Comparison of ENCODE assay signal across 16 cellular contexts in genomic region chr1:233368106-233368783, GRCh38. TPM values are rescaled to one million over a fixed set of nuclear protein-coding genes. Genes with fewer than 3 reads are reported as not detected.
A peak's percentile ranks its signal among the peaks of the same experiment; 100 is the strongest.
DNase-seq lines count a peak whose midpoint lies in the region; ATAC-seq, FAIRE-seq and TF ChIP-seq lines count a peak whose summit lies in the region.
"Had no signal": no experiment of that assay in that cellular context is flagged by ENCODE, and none has a peak within 500 bp of the region (broad histone marks: within the 10 kb centered on the region; RNA-seq: fewer than 3 reads in every experiment).

No MANE protein-coding gene starts in this region.

- H2AK5ac ChIP-seq in mesenchymal stem cell (ENCODE audit: low read length, severe bottlenecking) = peak overlapping the region; percentile 90

- H3K9me2 ChIP-seq in HCT116 (ENCODE audit: insufficient read depth) = no peaks in the 10 kb centered on the region

- POLR2A ChIA-PET in HCT116 (lab: Charles Lee) (no interaction called here), K562 (lab: Yijun Ruan, JAX) (interaction anchor here (0.9 to 1.7 kb wide), 2 partner anchors 17 to 19 kb away, joined by 3 read pairs; no protein-coding TSS in a partner anchor)

- no peak overlapping the region for H3K4me3 ChIP-seq in ACC112 (ENCODE audit: low read depth, low read length)
- peak overlapping the region in 1 of 2 experiments; percentile 7; a peak in 1 of 4 replicates for H3K4me3 ChIP-seq in HCT116 (replicated peaks in 1 of 2; ENCODE audit: low read depth in 1 of 2, low read length in 2 of 2)
- no peak overlapping the region for H3K4me3 ChIP-seq in K562
- H3K4me3 ChIP-seq in mesenchymal stem cell (ENCODE audit: insufficient read depth in 1 of 2, low read depth in 1 of 2, low read length in 2 of 2) = no peak overlapping the region
- H3K4me3 ChIP-seq: HAP-1, lung, smooth muscle cell had no signal

- CTCF ChIA-PET in HCT116 (lab: Charles Lee) (no interaction called here), K562 (lab: Yijun Ruan, JAX; ENCODE audit: low intra/inter-chr PET ratio) (no interaction called here)

- H2BK5ac ChIP-seq in mesenchymal stem cell (ENCODE audit: low read depth, low read length, poor library complexity, severe bottlenecking) = no peak overlapping the region

- TF ChIP-seq POLR2A in HCT116 (IDR thresholded peaks at IDR 0.05; ENCODE audit: borderline replicate concordance, extremely low read depth, insufficient read depth, insufficient read length) (no peak), K562 (conservative IDR thresholded peaks at IDR 0.05) (no peak)

- H4K20me1 ChIP-seq in HCT116 (ENCODE audit: insufficient read depth) (peaks cover 7% of the 10 kb centered on the region; the same call in 1 of the 2 replicates), K562 (replicated peaks; ENCODE audit: control insufficient read depth, insufficient read depth, low read length) (no peaks in the 10 kb centered on the region)

- H3K14ac ChIP-seq in mesenchymal stem cell (ENCODE audit: low read length in 2 of 2) = no peak overlapping the region

- H3K4me1 ChIP-seq in ACC112 (ENCODE audit: control insufficient read depth, insufficient read depth, low read length, unreplicated experiment) (peaks cover 5% of the 10 kb centered on the region), HCT116 (ENCODE audit: control insufficient read depth in 1 of 2, insufficient read depth in 2 of 2, low read length in 2 of 2) (peaks cover 25 to 37% of the 10 kb centered on the region in 2 experiments), K562 (replicated peaks in 1 of 2; ENCODE audit: control insufficient read depth in 2 of 2, insufficient read depth in 2 of 2, low read length in 2 of 2) (no peaks in the 10 kb centered on the region), mesenchymal stem cell (ENCODE audit: control insufficient read depth, insufficient read depth, low read depth, low read length) (peaks cover 9% of the 10 kb centered on the region)

- no peaks in the 10 kb centered on the region for H3K9me1 ChIP-seq in K562 (ENCODE audit: control insufficient read depth, insufficient read depth, low read length)

- no peak overlapping the region for H2BK15ac ChIP-seq in mesenchymal stem cell (ENCODE audit: low read depth, poor library complexity, severe bottlenecking)

- no peaks in the 10 kb centered on the region for H3K9me3 ChIP-seq in HCT116 (ENCODE audit: control insufficient read depth in 1 of 2, insufficient read depth in 1 of 2, low read depth in 1 of 2, low read length in 2 of 2)
- no peaks in the 10 kb centered on the region for H3K9me3 ChIP-seq in K562 (replicated peaks; ENCODE audit: control insufficient read depth, insufficient read depth, low read depth, low read length)
- no peaks in the 10 kb centered on the region for H3K9me3 ChIP-seq in mesenchymal stem cell (ENCODE audit: control insufficient read depth, low read length)
- H3K9me3 ChIP-seq: HAP-1 had no signal

- H3K27me3 ChIP-seq in ACC112 (ENCODE audit: insufficient read depth, low read length) = no peaks in the 10 kb centered on the region
- no peaks in the 10 kb centered on the region for H3K27me3 ChIP-seq in HCT116 (ENCODE audit: insufficient read depth, low read length)
- H3K27me3 ChIP-seq in K562 (ENCODE audit: control insufficient read depth in 2 of 2, insufficient read depth in 2 of 2, low read length in 2 of 2) = peaks cover 8 to 13% of the 10 kb centered on the region in 2 experiments; a peak in 3 of 5 replicates
- H3K27me3 ChIP-seq in mesenchymal stem cell (ENCODE audit: control insufficient read depth in 1 of 2, insufficient read depth in 1 of 2, low read length in 2 of 2) = no peaks in the 10 kb centered on the region

- H3K18ac ChIP-seq in mesenchymal stem cell (ENCODE audit: low read depth in 1 of 2, low read length in 2 of 2) = no peak overlapping the region

- H2AFZ ChIP-seq in ACC112 (ENCODE audit: low read length, unreplicated experiment) = peak overlapping the region; percentile 15
- no peak overlapping the region for H2AFZ ChIP-seq in HCT116 (ENCODE audit: low read depth, low read length, poor library complexity, severe bottlenecking)
- no peak overlapping the region for H2AFZ ChIP-seq in K562 (ENCODE audit: low read depth, low read length)
- no peak overlapping the region for H2AFZ ChIP-seq in mesenchymal stem cell (ENCODE audit: low read depth, low read length)

- no peak overlapping the region for H2BK120ac ChIP-seq in mesenchymal stem cell (ENCODE audit: low read depth, low read length)

- ATAC-seq in HCT116 (no peak), K562 (peak; percentile 49; the same call in 2 of the 3 replicates), Right ventricle myocardium superior (ENCODE audit: poor library complexity) (no peak)

- H3K9ac ChIP-seq in HCT116 (ENCODE audit: low read length) (no peak overlapping the region), K562 (ENCODE audit: insufficient read depth in 1 of 2, low read depth in 2 of 2, low read length in 2 of 2) (no peak overlapping the region), mesenchymal stem cell (ENCODE audit: low read length) (no peak overlapping the region)

- in situ Hi-C loops in K562 (cut with MboI) = no loop called here

- H3K4me2 ChIP-seq in HCT116 (ENCODE audit: low read length) (peak overlapping the region; percentile 60), K562 (ENCODE audit: insufficient read depth, low read length) (no peak overlapping the region), mesenchymal stem cell (ENCODE audit: low read length, poor library complexity, severe bottlenecking) (no peak overlapping the region)
- H3K4me2 ChIP-seq: smooth muscle cell had no signal

- no peak overlapping the region for H4K91ac ChIP-seq in mesenchymal stem cell (ENCODE audit: low read length)

- H3K4ac ChIP-seq in mesenchymal stem cell (ENCODE audit: low read depth in 1 of 2, low read length in 2 of 2) = no peak overlapping the region

- H2BK12ac ChIP-seq in mesenchymal stem cell (ENCODE audit: low read length in 2 of 2) = no peak overlapping the region

- peaks cover 2% of the 10 kb centered on the region for H3K27me3 Mint-ChIP-seq in activated T-cell treated with anti-CD3 and anti-CD28 coated beads, Interleukin-2, amount 50 U/mL, for 24 hours

- intact Hi-C loops in HCT116 (cut with micrococcal nuclease) (loop anchor here (5.0 kb wide), 1 partner anchor 66 kb away; no protein-coding TSS in a partner anchor), K562 (cut with micrococcal nuclease) (no loop called here), posterior cingulate gyrus (cut with DNase I) (no loop called here), Right ventricle myocardium superior (cut with DNase I) (no loop called here)

- no TSS peak for BruUV-seq in HCT116 (replicated peaks; lab: Mats Ljungman, UMichigan)
- BruUV-seq in K562 (replicated peaks; lab: Mats Ljungman, UMichigan) = no TSS peak

- WGBS in K562 (ENCODE audit: insufficient coverage, low coverage, missing lambda C conversion rate) = 3% methylated on average over 3 of the region's 3 CpGs
- WGBS in mesenchymal stem cell = 50% methylated on average over 2 of the region's 3 CpGs

- no peak for DNase-seq in HCT116 (ENCODE audit: low read depth, low spot score)
- no peak for DNase-seq in K562 (ENCODE audit: extremely low read depth in 1 of 4, low spot score in 3 of 4)
- peak; percentile 48 for DNase-seq in mesenchymal stem cell
- no peak for DNase-seq in DMS153 (lab: John Stamatoyannopoulos, UW)
- no peak for DNase-seq in posterior cingulate gyrus
- DNase-seq in Right ventricle myocardium superior = no peak
- DNase-seq in activated T-cell treated with anti-CD3 and anti-CD28 coated beads, Interleukin-2, amount 50 U/mL, for 24 hours = no peak
- DNase-seq: activated CD4-positive, alpha-beta memory T cell treated with anti-CD3 and anti-CD28 coated beads for 36 hours; activated effector memory CD4-positive, alpha-beta T cell treated with Interleukin-2 at 50 U/mL for 16 hours; NCI-H69; T-helper 9 cell had no signal

- FAIRE-seq in K562 (lab: Jason Lieb, UNC) = no peak
- FAIRE-seq: bronchial epithelial cell had no signal

- no peaks in the 10 kb centered on the region for H3K9me3 Mint-ChIP-seq in activated T-cell treated with anti-CD3 and anti-CD28 coated beads, Interleukin-2, amount 50 U/mL, for 24 hours
- H3K9me3 Mint-ChIP-seq: activated CD4-positive, alpha-beta memory T cell treated with anti-CD3 and anti-CD28 coated beads for 36 hours had no signal

- H3K4me1 Mint-ChIP-seq in activated T-cell treated with anti-CD3 and anti-CD28 coated beads, Interleukin-2, amount 50 U/mL, for 24 hours (ENCODE audit: low read depth) = peaks cover 2% of the 10 kb centered on the region

- no peak overlapping the region for H3K4me3 Mint-ChIP-seq in activated T-cell treated with anti-CD3 and anti-CD28 coated beads, Interleukin-2, amount 50 U/mL, for 24 hours
- H3K4me3 Mint-ChIP-seq: activated CD4-positive, alpha-beta memory T cell treated with anti-CD3 and anti-CD28 coated beads for 36 hours had no signal

- H3K36me3 Mint-ChIP-seq in activated T-cell treated with anti-CD3 and anti-CD28 coated beads, Interleukin-2, amount 50 U/mL, for 24 hours (ENCODE audit: low read depth) = no peaks in the 10 kb centered on the region
- H3K36me3 Mint-ChIP-seq: activated CD4-positive, alpha-beta memory T cell treated with anti-CD3 and anti-CD28 coated beads for 36 hours had no signal

- H3K36me3 ChIP-seq in ACC112 (ENCODE audit: insufficient read depth, low read length) (no peaks in the 10 kb centered on the region), HCT116 (ENCODE audit: control insufficient read depth in 1 of 2, insufficient read depth in 2 of 2, low read length in 2 of 2) (peaks cover 4 to 8% of the 10 kb centered on the region in 2 experiments; a peak in 1 of 4 replicates), K562 (ENCODE audit: control insufficient read depth, insufficient read depth, low read length) (no peaks in the 10 kb centered on the region), mesenchymal stem cell (ENCODE audit: control insufficient read depth in 1 of 2, insufficient read depth in 2 of 2, low read depth in 1 of 2, low read length in 2 of 2) (peaks cover 0 to 2% of the 10 kb centered on the region in 2 experiments)

- H3K27ac Mint-ChIP-seq in activated T-cell treated with anti-CD3 and anti-CD28 coated beads, Interleukin-2, amount 50 U/mL, for 24 hours = no peak overlapping the region
- H3K27ac Mint-ChIP-seq: activated CD4-positive, alpha-beta memory T cell treated with anti-CD3 and anti-CD28 coated beads for 36 hours had no signal

- H4K8ac ChIP-seq in mesenchymal stem cell (ENCODE audit: low read length) = no peak overlapping the region

- TF ChIP-seq EP300 in K562 (IDR thresholded peaks at IDR 0.05; ENCODE audit: low read length) = no peak

- no peak overlapping the region for H3K23ac ChIP-seq in mesenchymal stem cell (ENCODE audit: low read length in 2 of 2)

- RAD21 ChIA-PET in HCT116 (lab: Charles Lee; ENCODE audit: low non-redundant PET in 1 of 2, low total read pairs in 2 of 2, uncharacterized antibody in 2 of 2, unreplicated experiment in 2 of 2) = interaction anchor here in 1 of 2 experiments (0.7 kb wide), 1 partner anchor 140 kb away, joined by 6 read pairs; no protein-coding TSS in a partner anchor

- no peak for TF ChIP-seq CTCF in HCT116 (IDR thresholded peaks at IDR 0.05 in 2 of 3, conservative IDR thresholded peaks at IDR 0.05 in 1 of 3; ENCODE audit: borderline replicate concordance in 1 of 3, insufficient read depth in 1 of 3, low read depth in 2 of 3, low read length in 2 of 3)
- no peak for TF ChIP-seq CTCF in K562 (IDR thresholded peaks at IDR 0.05 in 2 of 3, conservative IDR thresholded peaks at IDR 0.05 in 1 of 3; ENCODE audit: insufficient read depth in 2 of 3, low read depth in 1 of 3, low read length in 3 of 3)

- H3K79me1 ChIP-seq in mesenchymal stem cell (replicated peaks; ENCODE audit: low read length, poor library complexity, severe bottlenecking) = peaks cover 2% of the 10 kb centered on the region

- H3K27ac ChIP-seq in ACC112 (ENCODE audit: low read depth, low read length) (no peak overlapping the region), HCT116 (ENCODE audit: low read depth, low read length) (peak overlapping the region; percentile 60; the same call in 1 of the 2 replicates), K562 (ENCODE audit: extremely low read depth, low read depth, low read length) (no peak overlapping the region), mesenchymal stem cell (ENCODE audit: low read length, poor library complexity, severe bottlenecking) (peak overlapping the region; percentile 41)

- H3K79me2 ChIP-seq in ACC112 (ENCODE audit: control insufficient read depth, insufficient read depth, low read length, unreplicated experiment) (no peaks in the 10 kb centered on the region), HCT116 (ENCODE audit: insufficient read depth, low read length) (peaks cover 25% of the 10 kb centered on the region; the same call in 1 of the 2 replicates), K562 (ENCODE audit: control insufficient read depth, insufficient read depth, low read length) (no peaks in the 10 kb centered on the region)

- TF ChIP-seq RAD21 in HCT116 (IDR thresholded peaks at IDR 0.05; ENCODE audit: low read depth) = no peak
- no peak for TF ChIP-seq RAD21 in K562 (CRISPR knock-in tag; conservative IDR thresholded peaks at IDR 0.05 in 1 of 2, IDR thresholded peaks at IDR 0.05 in 1 of 2)

RNA-seq across cellular contexts. Expression of gene MAP3K21, which starts 40.7 kb away (rescaled TPM):
- total RNA-seq in HCT116 (2021; ENCODE audit: unreplicated experiment) (19.1 TPM), K562 (2014; rRNA removed) (0.23 and 0.57 TPM in 2 replicates), K562 (2014; rRNA removed; fragmentation: Illumina TruSeq; extraction: Trizol) (0.58 and 0.67 TPM in 2 replicates), K562 (2015; rRNA removed; fragmentation: Illumina TruSeq; extraction: Trizol) (0.62 and 0.68 TPM in 2 replicates), K562 (2021) (0.58 and 0.76 TPM in 2 replicates), Right ventricle myocardium superior (0.22 TPM)
- 7.2 TPM in 2 replicates for polyA plus RNA-seq in HCT116 (2012)
- total RNA-seq in K562 (2011; cell fraction: chromatin; rRNA removed; ENCODE audit: low replicate concordance) = 0.83 and 1.2 TPM in 2 replicates
- total RNA-seq in K562 (2011; cell fraction: nucleolus; rRNA removed) = 0.66 and 0.83 TPM in 2 replicates
- 0.73 and 1.3 TPM in 2 replicates for total RNA-seq in K562 (2011; cell fraction: nucleoplasm; rRNA removed)
- polyA plus RNA-seq in K562 (2011; rRNA removed) (0.27 and 0.86 TPM in 2 replicates), K562 (2014; fragmentation: Illumina TruSeq; extraction: Trizol) (0.46 and 0.49 TPM in 2 replicates), K562 (2014; fragmentation: Nextera tagmentation; extraction: Ambion mirVana) (under 1 TPM; 0.24 to 0.34 TPM), K562 (2014; rRNA removed) (0.45 and 0.65 TPM in 2 replicates)
- 0.28 and 0.48 TPM in 2 replicates for polyA plus RNA-seq in K562 (2011; cell fraction: cytosol; rRNA removed)
- polyA plus RNA-seq in K562 (2011; cell fraction: nucleus; rRNA removed) = 0.37 and 0.82 TPM in 2 replicates
- polyA plus RNA-seq in K562 (2012) = 0.38 and 0.43 TPM in 2 replicates
- polyA minus RNA-seq in K562 (2011; rRNA and poly(A)+ RNA removed) = 0.66 and 1.7 TPM in 2 replicates
- polyA minus RNA-seq in K562 (2011; cell fraction: cytosol; rRNA and poly(A)+ RNA removed) = 0.55 and 0.57 TPM in 2 replicates
- 0.33 and 0.67 TPM in 2 replicates for polyA minus RNA-seq in K562 (2011; cell fraction: nucleus; rRNA and poly(A)+ RNA removed)
- polyA plus RNA-seq in mesenchymal stem cell (2013, experiment 1 of 2) = 0.32 TPM
- 0.29 TPM for polyA plus RNA-seq in mesenchymal stem cell (2013, experiment 2 of 2)

Comparison
In these comparisons a context has a peak if more than half of its experiments do, and no peak if none do; other contexts are left out.
1. H3K27ac ChIP-seq: peak in HCT116 (single experiment) and mesenchymal stem cell (single experiment); none in ACC112 (single experiment) and K562 (single experiment).